ENCODE assay signal across 21 cellular contexts in genomic region chr16:9840761-9841665, GRCh38.
DNase-seq lines count a peak whose midpoint lies in the region; ATAC-seq, FAIRE-seq and TF ChIP-seq lines count a peak whose summit lies in the region.
"Had no signal": no experiment of that assay in that cellular context is flagged by ENCODE, and none has a peak within 500 bp of the region (broad histone marks: within the 10 kb centered on the region; RNA-seq: fewer than 3 reads in every experiment).

No MANE protein-coding gene starts in this region.

- H3K36me3 ChIP-seq in astrocyte (ENCODE audit: insufficient read depth, low read length) (no peaks in the 10 kb centered on the region), tibial nerve (no peaks in the 10 kb centered on the region)
- H3K36me3 ChIP-seq: gastrocnemius medialis, left ventricle myocardium inferior, SJCRH30, suprapubic skin had no signal

- H3K4me3 ChIP-seq in GM12864 (ENCODE audit: low read depth, low read length) (no peak overlapping the region), astrocyte (ENCODE audit: insufficient read depth, low read depth, low read length) (no peak overlapping the region), tibial nerve (no peak overlapping the region)
- H3K4me3 ChIP-seq: gastrocnemius medialis, left ventricle myocardium inferior, SJCRH30, suprapubic skin had no signal

- no peaks in the 10 kb centered on the region for H3K27me3 Mint-ChIP-seq in astrocyte (ENCODE audit: low read depth, unreplicated experiment)
- no peaks in the 10 kb centered on the region for H3K27me3 Mint-ChIP-seq in MCF 10A (ENCODE audit: insufficient read depth, unreplicated experiment)
- no peaks in the 10 kb centered on the region for H3K27me3 Mint-ChIP-seq in stimulated activated naive CD8-positive, alpha-beta T cell treated with anti-CD3 and anti-CD28 coated beads, Interleukin-15, amount 100 ng/mL, for 72 hours
- H3K27me3 Mint-ChIP-seq: activated CD4-positive, alpha-beta T cell treated with anti-CD3 and anti-CD28 coated beads, Interleukin-2, amount 10 ng/mL, durations not matched to agents 24 days and 14 days had no signal

- H3K27ac ChIP-seq in astrocyte (ENCODE audit: low read depth, low read length) (no peak overlapping the region), tibial nerve (no peak overlapping the region)
- H3K27ac ChIP-seq: epithelial cell of prostate, gastrocnemius medialis, left ventricle myocardium inferior, SJCRH30, suprapubic skin had no signal

- intact Hi-C loops in MCF 10A (cut with micrococcal nuclease), result no loop called here

- no peaks in the 10 kb centered on the region for H3K79me2 ChIP-seq in astrocyte (ENCODE audit: insufficient read depth, low read length)

- no peak for TF ChIP-seq EP300 in tibial nerve (IDR thresholded peaks at IDR 0.05)

- H2AFZ ChIP-seq in astrocyte (ENCODE audit: low read depth, low read length), result no peak overlapping the region

- no peaks in the 10 kb centered on the region for H3K9me3 Mint-ChIP-seq in astrocyte (ENCODE audit: unreplicated experiment)
- peaks cover 35% of the 10 kb centered on the region for H3K9me3 Mint-ChIP-seq in MCF 10A (ENCODE audit: unreplicated experiment)
- peaks cover 0 to 7% of the 10 kb centered on the region in 2 donors for H3K9me3 Mint-ChIP-seq in stimulated activated naive CD8-positive, alpha-beta T cell treated with anti-CD3 and anti-CD28 coated beads, Interleukin-15, amount 100 ng/mL, for 72 hours

- no peaks in the 10 kb centered on the region for H3K36me3 Mint-ChIP-seq in astrocyte (ENCODE audit: low read depth, unreplicated experiment)
- H3K36me3 Mint-ChIP-seq in MCF 10A (ENCODE audit: insufficient read depth, unreplicated experiment), result no peaks in the 10 kb centered on the region
- H3K36me3 Mint-ChIP-seq: CD8-positive, alpha-beta T cell had no signal

- H3K27me3 ChIP-seq in astrocyte (ENCODE audit: insufficient read depth, low read length) (no peaks in the 10 kb centered on the region), tibial nerve (no peaks in the 10 kb centered on the region)
- H3K27me3 ChIP-seq: gastrocnemius medialis, SJCRH30, suprapubic skin had no signal

- no peaks in the 10 kb centered on the region for H4K20me1 ChIP-seq in astrocyte (ENCODE audit: insufficient read depth, low read length)

- CTCF ChIA-PET in MCF 10A (lab: Yijun Ruan, JAX), result interaction anchor here (0.6 kb wide), 1 partner anchor 198 kb away, joined by 3 read pairs; no protein-coding TSS in a partner anchor

- ATAC-seq in GM19395 (IDR thresholded peaks at IDR 0.05; ENCODE audit: unreplicated experiment), result peak; percentile 75
- peak; percentile 37 for ATAC-seq in HG02798 (IDR thresholded peaks at IDR 0.05; ENCODE audit: poor library complexity, unreplicated experiment)
- no peak for ATAC-seq in stimulated activated naive CD8-positive, alpha-beta T cell treated with anti-CD3 and anti-CD28 coated beads, Interleukin-15, amount 100 ng/mL, for 72 hours
- ATAC-seq: CD8-positive, alpha-beta T cell; gastrocnemius medialis; sciatic nerve had no signal

- no peak overlapping the region for H3K9ac ChIP-seq in astrocyte (ENCODE audit: low read length)

- H3K4me1 Mint-ChIP-seq in astrocyte (ENCODE audit: low read depth, unreplicated experiment) (peaks cover 22% of the 10 kb centered on the region), MCF 10A (ENCODE audit: insufficient read depth, unreplicated experiment) (no peaks in the 10 kb centered on the region)
- H3K4me1 Mint-ChIP-seq in stimulated activated naive CD8-positive, alpha-beta T cell treated with anti-CD3 and anti-CD28 coated beads, Interleukin-15, amount 100 ng/mL, for 72 hours, result no peaks in the 10 kb centered on the region
- H3K4me1 Mint-ChIP-seq: activated CD4-positive, alpha-beta T cell treated with anti-CD3 and anti-CD28 coated beads, Interleukin-2, amount 10 ng/mL, durations not matched to agents 24 days and 14 days had no signal

- no peak overlapping the region for H3K4me3 Mint-ChIP-seq in astrocyte (ENCODE audit: unreplicated experiment)
- no peak overlapping the region for H3K4me3 Mint-ChIP-seq in MCF 10A (ENCODE audit: unreplicated experiment)
- H3K4me3 Mint-ChIP-seq in stimulated activated naive CD8-positive, alpha-beta T cell treated with anti-CD3 and anti-CD28 coated beads, Interleukin-15, amount 100 ng/mL, for 72 hours, result no peak overlapping the region
- H3K4me3 Mint-ChIP-seq: activated CD4-positive, alpha-beta T cell treated with anti-CD3 and anti-CD28 coated beads, Interleukin-2, amount 10 ng/mL, durations not matched to agents 24 days and 14 days; activated naive CD4-positive, alpha-beta T cell treated with anti-CD3 and anti-CD28 coated beads for 36 hours; CD8-positive, alpha-beta T cell had no signal

- H3K9me3 ChIP-seq in astrocyte (ENCODE audit: insufficient read depth, low read depth, low read length), result no peaks in the 10 kb centered on the region
- no peaks in the 10 kb centered on the region for H3K9me3 ChIP-seq in tibial nerve
- H3K9me3 ChIP-seq: gastrocnemius medialis, SJCRH30, suprapubic skin had no signal

- DNase-seq in GM12864 (ENCODE audit: low read depth) (peak; percentile 26), astrocyte (ENCODE audit: low read depth) (peak; percentile 16), MCF 10A (ENCODE audit: unreplicated experiment) (no peak), activated T-cell treated with anti-CD3 and anti-CD28 coated beads for 4 hours (no peak), tibial nerve (ENCODE audit: low spot score in 2 of 2) (no peak)
- no peak for DNase-seq in stimulated activated naive CD8-positive, alpha-beta T cell treated with anti-CD3 and anti-CD28 coated beads, Interleukin-15, amount 100 ng/mL, for 72 hours
- DNase-seq: activated CD4-positive, alpha-beta T cell treated with anti-CD3 and anti-CD28 coated beads, Interleukin-2, amount 10 ng/mL, durations not matched to agents 24 days and 14 days; activated naive CD4-positive, alpha-beta T cell treated with anti-CD3 and anti-CD28 coated beads for 36 hours; CD8-positive, alpha-beta T cell; gastrocnemius medialis; left ventricle myocardium inferior; NCI-H1694; NCI-H446 treated with DMSO at 0.1 percent for 48 hours; OCI-M1; SJCRH30; T-helper 9 cell had no signal

- no peak overlapping the region for H3K4me2 ChIP-seq in astrocyte (ENCODE audit: low read length)

- TF ChIP-seq CTCF in GM12864 (IDR thresholded peaks at IDR 0.05; ENCODE audit: low read depth, low read length, missing control alignments) (no peak), astrocyte (IDR thresholded peaks at IDR 0.05; ENCODE audit: insufficient read depth, low read depth, low read length) (no peak), MCF 10A (IDR thresholded peaks at IDR 0.05; ENCODE audit: unreplicated experiment) (no peak), tibial nerve (IDR thresholded peaks at IDR 0.05) (no peak)

- TF ChIP-seq POLR2A in tibial nerve (IDR thresholded peaks at IDR 0.05), result no peak

- FAIRE-seq in astrocyte (lab: Jason Lieb, UNC), result no peak

- no TSS peak for BruUV-seq in MCF 10A (replicated peaks; lab: Mats Ljungman, UMichigan)

- no peak overlapping the region for H3K27ac Mint-ChIP-seq in astrocyte (ENCODE audit: unreplicated experiment)
- no peak overlapping the region for H3K27ac Mint-ChIP-seq in MCF 10A (ENCODE audit: low read depth, unreplicated experiment)
- H3K27ac Mint-ChIP-seq in stimulated activated naive CD8-positive, alpha-beta T cell treated with anti-CD3 and anti-CD28 coated beads, Interleukin-15, amount 100 ng/mL, for 72 hours, result no peak overlapping the region
- H3K27ac Mint-ChIP-seq: activated CD4-positive, alpha-beta T cell treated with anti-CD3 and anti-CD28 coated beads, Interleukin-2, amount 10 ng/mL, durations not matched to agents 24 days and 14 days; activated naive CD4-positive, alpha-beta T cell treated with anti-CD3 and anti-CD28 coated beads for 36 hours; CD8-positive, alpha-beta T cell had no signal

- peaks cover 22% of the 10 kb centered on the region for H3K4me1 ChIP-seq in astrocyte (ENCODE audit: insufficient read depth, low read length)
- H3K4me1 ChIP-seq in tibial nerve, result no peaks in the 10 kb centered on the region
- H3K4me1 ChIP-seq: gastrocnemius medialis, left ventricle myocardium inferior, SJCRH30, suprapubic skin had no signal

- WGBS in tibial nerve, 2 donors, result 69 to 70% methylated on average over 4 of the region's 4 CpGs

- POLR2A ChIA-PET in MCF 10A (lab: Yijun Ruan, JAX), result no interaction called here

Comparison
In these comparisons a context has a peak if more than half of its experiments do, and no peak if none do; other contexts are left out.
1. DNase-seq: peak in GM12864 (single experiment) and astrocyte (single experiment); none in MCF 10A (single experiment), activated T-cell treated with anti-CD3 and anti-CD28 coated beads for 4 hours (single experiment), stimulated activated naive CD8-positive, alpha-beta T cell treated with anti-CD3 and anti-CD28 coated beads, Interleukin-15, amount 100 ng/mL, for 72 hours (0 of 2) and tibial nerve (0 of 2).